8 cellular contexts compared by ENCODE assay signal in genomic region chr2:136423516-136423996, GRCh38.
A peak's percentile ranks its signal among the peaks of the same experiment; 100 is the strongest.
DNase-seq lines count a peak whose midpoint lies in the region; ATAC-seq, FAIRE-seq and TF ChIP-seq lines count a peak whose summit lies in the region.

No MANE protein-coding gene starts in this region.

- no peak for FAIRE-seq in RCC 7860 (lab: Jason Lieb, UNC)

- H3K4me1 ChIP-seq in foreskin keratinocyte = no peaks in the 10 kb centered on the region
- H3K4me1 ChIP-seq in neutrophil (ENCODE audit: control insufficient read depth in 1 of 2, insufficient read depth in 1 of 2, low read depth in 1 of 2, low read length in 1 of 2) = peaks cover 8% of the 10 kb centered on the region in 2 experiments

- H3K27ac Mint-ChIP-seq in IgD-negative memory B cell = peak overlapping the region in 1 of 3 donors; percentile 63
- H3K27ac Mint-ChIP-seq in activated T-helper 17 cell treated with anti-CD3 and anti-CD28 coated beads, Interleukin-2, amount 50 U/mL, for 72 hours = peak overlapping the region; percentile 61

- H3K9me3 ChIP-seq in neutrophil = no peaks in the 10 kb centered on the region

- peaks cover 10% of the 10 kb centered on the region for H3K27me3 ChIP-seq in foreskin keratinocyte
- peaks cover 97% of the 10 kb centered on the region for H3K27me3 ChIP-seq in neutrophil

- no peaks in the 10 kb centered on the region for H3K9me3 Mint-ChIP-seq in IgD-negative memory B cell
- H3K9me3 Mint-ChIP-seq in activated T-helper 17 cell treated with anti-CD3 and anti-CD28 coated beads, Interleukin-2, amount 50 U/mL, for 72 hours = no peaks in the 10 kb centered on the region

- ATAC-seq in GM21717 (IDR thresholded peaks at IDR 0.05; ENCODE audit: unreplicated experiment) (peak; percentile 98), foreskin keratinocyte (peak; percentile 99)
- peak; percentile 97 for ATAC-seq in activated T-helper 17 cell treated with anti-CD3 and anti-CD28 coated beads, Interleukin-2, amount 50 U/mL, for 72 hours (replicated peaks)

- H3K27me3 Mint-ChIP-seq in IgD-negative memory B cell = peaks cover 17% of the 10 kb centered on the region
- H3K27me3 Mint-ChIP-seq in activated T-helper 17 cell treated with anti-CD3 and anti-CD28 coated beads, Interleukin-2, amount 50 U/mL, for 72 hours = peaks cover 32% of the 10 kb centered on the region

- peak overlapping the region; percentile 40 to 58 for H3K4me3 ChIP-seq in neutrophil (ENCODE audit: low read depth in 1 of 2, low read length in 1 of 2)

- DNase-seq in DMS79 (lab: John Stamatoyannopoulos, UW) = peak; percentile 77
- peak; percentile 20 for DNase-seq in RCC 7860 (ENCODE audit: low spot score)
- DNase-seq in foreskin keratinocyte = peak; percentile 5 to 30
- DNase-seq in substantia nigra (lab: John Stamatoyannopoulos, UW) = peak in 43 of 49 donors; percentile 1 to 62 (median 21)

- TF ChIP-seq CTCF in foreskin keratinocyte (conservative IDR thresholded peaks at IDR 0.05) (peak; percentile 86), neutrophil (IDR thresholded peaks at IDR 0.05) (peak; percentile 87)

- peak overlapping the region; percentile 80 to 95 (median 87) for H3K4me3 Mint-ChIP-seq in IgD-negative memory B cell
- peak overlapping the region; percentile 83 for H3K4me3 Mint-ChIP-seq in activated T-helper 17 cell treated with anti-CD3 and anti-CD28 coated beads, Interleukin-2, amount 50 U/mL, for 72 hours

- H3K27ac ChIP-seq in foreskin keratinocyte (no peak overlapping the region), neutrophil (no peak overlapping the region), substantia nigra (ENCODE audit: low read depth, low read length, poor library complexity, severe bottlenecking) (no peak overlapping the region)

- H3K4me1 Mint-ChIP-seq in IgD-negative memory B cell = peaks cover 9% of the 10 kb centered on the region in 3 donors
- peaks cover 9% of the 10 kb centered on the region for H3K4me1 Mint-ChIP-seq in activated T-helper 17 cell treated with anti-CD3 and anti-CD28 coated beads, Interleukin-2, amount 50 U/mL, for 72 hours

- H3K36me3 Mint-ChIP-seq in IgD-negative memory B cell = no peaks in the 10 kb centered on the region
- H3K36me3 Mint-ChIP-seq in activated T-helper 17 cell treated with anti-CD3 and anti-CD28 coated beads, Interleukin-2, amount 50 U/mL, for 72 hours (ENCODE audit: low read depth) = no peaks in the 10 kb centered on the region

- no peaks in the 10 kb centered on the region for H3K36me3 ChIP-seq in neutrophil

Comparison
In these comparisons a context has a peak if more than half of its experiments do, and no peak if none do; other contexts are left out.
1. DNase-seq: peak in every context shown above with its lines; median percentile 77 in DMS79; 21 in substantia nigra; 20 in RCC 7860; 18 in foreskin keratinocyte.